In genomic region chr14:64253672-64254071, GRCh38 we compare ENCODE assay signal across 18 cellular contexts. TPM values are rescaled to one million over a fixed set of nuclear protein-coding genes. Genes with fewer than 3 reads are reported as not detected.
DNase-seq lines count a peak whose midpoint lies in the region; ATAC-seq and TF ChIP-seq lines count a peak whose summit lies in the region.
"Had no signal": no experiment of that assay in that cellular context is flagged by ENCODE, and none has a peak within 500 bp of the region (broad histone marks: within the 10 kb centered on the region; RNA-seq: fewer than 3 reads in every experiment).

No MANE protein-coding gene starts in this region.

- no peak for ATAC-seq in left ventricle myocardium superior
- ATAC-seq in activated CD8-positive, alpha-beta T cell treated with anti-CD3 and anti-CD28 coated beads, Interleukin-2, amount 10 ng/mL, durations not matched to agents 7 days and 5 days = no peak
- ATAC-seq: stimulated activated memory B cell treated with anti-CD40 and anti-IgM and Interleukin-4, amounts not matched to agents 10 μg/mL and 1 μg/mL and 100 μg/mL, for 72 hours had no signal

- no peaks in the 10 kb centered on the region for H3K9me3 Mint-ChIP-seq in activated CD8-positive, alpha-beta T cell treated with anti-CD3 and anti-CD28 coated beads, Interleukin-2, amount 10 ng/mL, durations not matched to agents 7 days and 5 days (ENCODE audit: insufficient read depth)
- H3K9me3 Mint-ChIP-seq: activated naive CD4-positive, alpha-beta T cell treated with anti-CD3 and anti-CD28 coated beads, Interleukin-2, amount 10 ng/mL, durations not matched to agents 7 days and 5 days; stimulated activated memory B cell treated with anti-CD40 and anti-IgM and Interleukin-4, amounts not matched to agents 10 μg/mL and 1 μg/mL and 100 μg/mL, for 72 hours had no signal

- in situ Hi-C loops in mammary epithelial cell (cut with MboI; ENCODE audit: low sequenced_read_pairs in 2 of 2) = no loop called here

- H3K79me2 ChIP-seq in mammary epithelial cell (ENCODE audit: insufficient read depth, low read length) = no peaks in the 10 kb centered on the region
- H3K79me2 ChIP-seq: parathyroid adenoma had no signal

- CTCF ChIA-PET in mammary epithelial cell (lab: Charles Lee; ENCODE audit: low non-redundant PET) = no interaction called here
- CTCF ChIA-PET in activated CD8-positive, alpha-beta T cell treated with anti-CD3 and anti-CD28 coated beads, Interleukin-2, amount 10 ng/mL, durations not matched to agents 7 days and 5 days (lab: Charles Lee) = no interaction called here

- H3K27ac ChIP-seq in mammary epithelial cell (ENCODE audit: insufficient read depth, low read depth, low read length) = no peak overlapping the region
- H3K27ac ChIP-seq: parathyroid adenoma had no signal

- intact Hi-C loops in mammary epithelial cell (cut with micrococcal nuclease) (no loop called here), left ventricle myocardium superior (cut with micrococcal nuclease) (no loop called here)

- H3K9me3 ChIP-seq in mammary epithelial cell (replicated peaks; ENCODE audit: insufficient read depth, low read length) = no peaks in the 10 kb centered on the region

- peak overlapping the region; percentile 6 for H3K4me2 ChIP-seq in mammary epithelial cell (ENCODE audit: insufficient read depth, low read depth, low read length)

- no peak overlapping the region for H3K9ac ChIP-seq in mammary epithelial cell (ENCODE audit: insufficient read depth, low read length)
- H3K9ac ChIP-seq: parathyroid adenoma had no signal

- no peaks in the 10 kb centered on the region for H3K36me3 ChIP-seq in mammary epithelial cell (ENCODE audit: insufficient read depth, low read length)

- POLR2A ChIA-PET in activated CD8-positive, alpha-beta T cell treated with anti-CD3 and anti-CD28 coated beads, Interleukin-2, amount 10 ng/mL, durations not matched to agents 7 days and 5 days (lab: Charles Lee) = no interaction called here

- no peak overlapping the region for H2AFZ ChIP-seq in mammary epithelial cell (ENCODE audit: low read depth, low read length)
- H2AFZ ChIP-seq: parathyroid adenoma had no signal

- no peak for TF ChIP-seq CTCF in mammary epithelial cell (conservative IDR thresholded peaks at IDR 0.05 in 1 of 2, IDR thresholded peaks at IDR 0.05 in 1 of 2; ENCODE audit: extremely low read depth in 1 of 2, insufficient read depth in 1 of 2, low read depth in 1 of 2, low read length in 2 of 2)

- no TSS peak for BruUV-seq in mammary epithelial cell (replicated peaks; lab: Mats Ljungman, UMichigan)

- 46% methylated on average over 3 of the region's 3 CpGs for WGBS in mammary epithelial cell (ENCODE audit: low coverage, missing lambda C conversion rate)

- no peak overlapping the region for H3K4me3 ChIP-seq in mammary epithelial cell (replicated peaks in 1 of 3; ENCODE audit: insufficient read depth in 1 of 3, low read depth in 2 of 3, low read length in 3 of 3)

- no peaks in the 10 kb centered on the region for H3K27me3 ChIP-seq in mammary epithelial cell (ENCODE audit: insufficient read depth, low read length)

- H3K27ac Mint-ChIP-seq in activated CD8-positive, alpha-beta T cell treated with anti-CD3 and anti-CD28 coated beads, Interleukin-2, amount 10 ng/mL, durations not matched to agents 7 days and 5 days = no peak overlapping the region
- H3K27ac Mint-ChIP-seq: activated naive CD4-positive, alpha-beta T cell treated with anti-CD3 and anti-CD28 coated beads, Interleukin-2, amount 10 ng/mL, durations not matched to agents 7 days and 5 days; stimulated activated memory B cell treated with anti-CD40 and anti-IgM and Interleukin-4, amounts not matched to agents 10 μg/mL and 1 μg/mL and 100 μg/mL, for 72 hours had no signal

- no peaks in the 10 kb centered on the region for H4K20me1 ChIP-seq in mammary epithelial cell (ENCODE audit: insufficient read depth, low read length)

- H3K27me3 Mint-ChIP-seq in activated CD8-positive, alpha-beta T cell treated with anti-CD3 and anti-CD28 coated beads, Interleukin-2, amount 10 ng/mL, durations not matched to agents 7 days and 5 days (ENCODE audit: low read depth) = peaks cover 14% of the 10 kb centered on the region
- H3K27me3 Mint-ChIP-seq: stimulated activated memory B cell treated with anti-CD40 and anti-IgM and Interleukin-4, amounts not matched to agents 10 μg/mL and 1 μg/mL and 100 μg/mL, for 72 hours had no signal

- H3K4me1 Mint-ChIP-seq in activated CD8-positive, alpha-beta T cell treated with anti-CD3 and anti-CD28 coated beads, Interleukin-2, amount 10 ng/mL, durations not matched to agents 7 days and 5 days (ENCODE audit: low read depth) = no peaks in the 10 kb centered on the region
- H3K4me1 Mint-ChIP-seq: activated naive CD4-positive, alpha-beta T cell treated with anti-CD3 and anti-CD28 coated beads, Interleukin-2, amount 10 ng/mL, durations not matched to agents 7 days and 5 days; stimulated activated memory B cell treated with anti-CD40 and anti-IgM and Interleukin-4, amounts not matched to agents 10 μg/mL and 1 μg/mL and 100 μg/mL, for 72 hours had no signal

- no peak overlapping the region for H3K4me3 Mint-ChIP-seq in activated CD8-positive, alpha-beta T cell treated with anti-CD3 and anti-CD28 coated beads, Interleukin-2, amount 10 ng/mL, durations not matched to agents 7 days and 5 days
- H3K4me3 Mint-ChIP-seq: activated naive CD4-positive, alpha-beta T cell treated with anti-CD3 and anti-CD28 coated beads, Interleukin-2, amount 10 ng/mL, durations not matched to agents 7 days and 5 days; stimulated activated memory B cell treated with anti-CD40 and anti-IgM and Interleukin-4, amounts not matched to agents 10 μg/mL and 1 μg/mL and 100 μg/mL, for 72 hours had no signal

- no peaks in the 10 kb centered on the region for H3K36me3 Mint-ChIP-seq in activated CD8-positive, alpha-beta T cell treated with anti-CD3 and anti-CD28 coated beads, Interleukin-2, amount 10 ng/mL, durations not matched to agents 7 days and 5 days (ENCODE audit: low read depth)
- H3K36me3 Mint-ChIP-seq: activated naive CD4-positive, alpha-beta T cell treated with anti-CD3 and anti-CD28 coated beads, Interleukin-2, amount 10 ng/mL, durations not matched to agents 7 days and 5 days had no signal

- DNase-seq in COLO829 (ENCODE audit: low spot score) (peak; percentile 16), M059J (ENCODE audit: low read depth) (peak; percentile 42), mammary epithelial cell (peak; percentile 48), kidney tubule cell (ENCODE audit: low spot score) (peak; percentile 23), left ventricle myocardium superior (no peak), inferior parietal cortex (ENCODE audit: extremely low spot score) (no peak), NCI-H2107 treated with DMSO at 0.1 percent for 48 hours (lab: John Stamatoyannopoulos, UW; ENCODE audit: unreplicated experiment) (no peak)
- no peak for DNase-seq in activated CD8-positive, alpha-beta T cell treated with anti-CD3 and anti-CD28 coated beads, Interleukin-2, amount 10 ng/mL, durations not matched to agents 7 days and 5 days
- DNase-seq: activated CD4-positive, alpha-beta T cell treated with anti-CD3 and anti-CD28 coated beads, Interleukin-2, amount 50 U/mL, for 1 hour; activated naive CD4-positive, alpha-beta T cell treated with anti-CD3 and anti-CD28 coated beads, Interleukin-2, amount 10 ng/mL, durations not matched to agents 7 days and 5 days; activated T-cell treated with anti-CD3 and anti-CD28 coated beads for 4 hours; COR-L47; NCI-H1694; NCI-H510A had no signal

- dilution Hi-C loops in mammary epithelial cell (cut with HindIII; ENCODE audit: low sequenced_read_pairs) = no loop called here

- H3K4me1 ChIP-seq in mammary epithelial cell (ENCODE audit: insufficient read depth, low read length) = no peaks in the 10 kb centered on the region
- H3K4me1 ChIP-seq: parathyroid adenoma had no signal

RNA-seq across cellular contexts. Expression of gene ESR2, which starts 40.5 kb away (rescaled TPM):
- not detected in 2 replicates for total RNA-seq in M059J (2014; rRNA removed; shearing (Covaris generic))
- total RNA-seq in mammary epithelial cell (under 1 TPM in 1 of 2 donors, not detected in 1; 0.21 TPM), left ventricle myocardium superior (0.47 TPM)
- 0.06 TPM for polyA plus RNA-seq in mammary epithelial cell
- polyA minus RNA-seq in mammary epithelial cell = not detected
- under 1 TPM in 1 of 2 experiments, not detected in 1; 0.16 TPM for total RNA-seq in activated CD8-positive, alpha-beta T cell treated with anti-CD3 and anti-CD28 coated beads, Interleukin-2, amount 10 ng/mL, durations not matched to agents 7 days and 5 days
- total RNA-seq: H4, HT-29 had no signal

Comparison
In these comparisons a context has a peak if more than half of its experiments do, and no peak if none do; other contexts are left out.
1. DNase-seq: peak in COLO829 (single experiment), M059J (single experiment), mammary epithelial cell (single experiment) and kidney tubule cell (single experiment); none in left ventricle myocardium superior (single experiment), inferior parietal cortex (single experiment), NCI-H2107 treated with DMSO at 0.1 percent for 48 hours (single experiment) and activated CD8-positive, alpha-beta T cell treated with anti-CD3 and anti-CD28 coated beads, Interleukin-2, amount 10 ng/mL, durations not matched to agents 7 days and 5 days (single experiment).